Comparison of ENCODE assay signal across 16 cellular contexts in genomic region chr4:55078987-55079386, GRCh38. TPM values are rescaled to one million over a fixed set of nuclear protein-coding genes. Genes with fewer than 3 reads are reported as not detected.
DNase-seq lines count a peak whose midpoint lies in the region; FAIRE-seq lines count a peak whose summit lies in the region.
"Had no signal": no experiment of that assay in that cellular context is flagged by ENCODE, and none has a peak within 500 bp of the region (broad histone marks: within the 10 kb centered on the region; RNA-seq: fewer than 3 reads in every experiment).

No MANE protein-coding gene starts in this region.

- H3K27me3 ChIP-seq in mesendoderm (ENCODE audit: insufficient read depth, low read length, poor library complexity): no peaks in the 10 kb centered on the region
- H3K27me3 ChIP-seq: pancreas, tibial artery had no signal

- H2BK5ac ChIP-seq in mesendoderm (ENCODE audit: low read length): peak overlapping the region; percentile 33

- peak overlapping the region; percentile 82 for H2BK120ac ChIP-seq in mesendoderm (ENCODE audit: low read depth, low read length)

- peak overlapping the region; percentile 59 for H3K56ac ChIP-seq in mesendoderm (ENCODE audit: low read length)

- no peak overlapping the region for H3K4me2 ChIP-seq in mesendoderm (ENCODE audit: low read length)

- no peaks in the 10 kb centered on the region for H3K79me2 ChIP-seq in mesendoderm (ENCODE audit: control insufficient read depth, insufficient read depth, low read length)

- peaks cover 20% of the 10 kb centered on the region for H3K4me1 ChIP-seq in mesendoderm (ENCODE audit: control insufficient read depth, low read depth, low read length)
- H3K4me1 ChIP-seq: pancreas, tibial artery had no signal

- peak overlapping the region; percentile 11 for H4K5ac ChIP-seq in mesendoderm (ENCODE audit: low read length)

- no peak overlapping the region for H3K4me3 ChIP-seq in mesendoderm (ENCODE audit: low read length)
- H3K4me3 ChIP-seq: K562, pancreas, tibial artery had no signal

- H3K18ac ChIP-seq in mesendoderm (ENCODE audit: low read length): peak overlapping the region; percentile 4

- DNase-seq in A172 (ENCODE audit: low spot score) (peak; percentile 48), RCC 7860 (ENCODE audit: low spot score) (peak; percentile 46), fibroblast of gingiva (ENCODE audit: low read depth) (peak; percentile 56), mesendoderm (peak; percentile 42), GM19239 (ENCODE audit: insufficient read length, low spot score) (no peak), SIG-M5 treated with dmso at 0.1 percent for 504 hours (lab: John Stamatoyannopoulos, UW; ENCODE audit: unreplicated experiment) (no peak)
- no peak for DNase-seq in stimulated activated CD4-positive, alpha-beta T cell treated with anti-CD3 and anti-CD28 coated beads, Interleukin-1b, Interleukin-23, amount 100 ng/mL, for 48 hours
- no peak for DNase-seq in NK-92 treated with Interleukin-12 subunit alpha and Interleukin-12 subunit beta, amount 100 ng/mL, for 24 hours (lab: John Stamatoyannopoulos, UW)
- DNase-seq: activated naive CD4-positive, alpha-beta T cell treated with Interleukin-2 at 50 U/mL for 16 hours; immature natural killer cell; RPMI8226 had no signal

- peaks cover 4% of the 10 kb centered on the region for H3K36me3 ChIP-seq in mesendoderm (ENCODE audit: control insufficient read depth, insufficient read depth, low read length)
- H3K36me3 ChIP-seq: pancreas had no signal

- H3K9ac ChIP-seq in mesendoderm (ENCODE audit: low read length): no peak overlapping the region

- no peak overlapping the region for H2AK5ac ChIP-seq in mesendoderm (ENCODE audit: low read length)

- H3K23ac ChIP-seq in mesendoderm (ENCODE audit: low read length): no peak overlapping the region

- H3K79me1 ChIP-seq in mesendoderm (ENCODE audit: low read length): no peaks in the 10 kb centered on the region

- peak overlapping the region; percentile 56 for H3K27ac ChIP-seq in mesendoderm (ENCODE audit: low read depth, low read length)
- H3K27ac ChIP-seq: pancreas, tibial artery had no signal

- no CpG with 5 or more reads among the region's 8 CpGs for WGBS in mesendoderm (ENCODE audit: extremely low coverage, insufficient coverage, low lambda C conversion rate)

- FAIRE-seq in RCC 7860 (lab: Jason Lieb, UNC): peak; percentile 35
- FAIRE-seq in GM19239 (lab: Jason Lieb, UNC): no peak
- FAIRE-seq: A204.1, GM18507, K562, pancreas had no signal

- H3K4ac ChIP-seq in mesendoderm (ENCODE audit: low read depth, low read length): no peak overlapping the region

- no peak overlapping the region for H2BK15ac ChIP-seq in mesendoderm (replicated peaks; ENCODE audit: low read depth)

- no peak overlapping the region for H4K8ac ChIP-seq in mesendoderm (ENCODE audit: low read depth, low read length)

RNA-seq across cellular contexts. Expression of gene KDR, which starts 46.4 kb away (rescaled TPM):
- total RNA-seq in A172 (2014; rRNA removed; shearing (Covaris generic)): 0.05 and 0.22 TPM in 2 replicates
- polyA plus RNA-seq in mesendoderm (2013, experiment 1 of 2): 39.2 TPM
- polyA plus RNA-seq in mesendoderm (2013, experiment 2 of 2): 38.7 TPM
- polyA plus RNA-seq: immature natural killer cell, K562 had no signal

Comparison
In these comparisons a context has a peak if more than half of its experiments do, and no peak if none do; other contexts are left out.
1. DNase-seq: peak in A172 (single experiment), RCC 7860 (single experiment), fibroblast of gingiva (single experiment) and mesendoderm (single experiment); none in GM19239 (single experiment), stimulated activated CD4-positive, alpha-beta T cell treated with anti-CD3 and anti-CD28 coated beads, Interleukin-1b, Interleukin-23, amount 100 ng/mL, for 48 hours (single experiment), SIG-M5 treated with dmso at 0.1 percent for 504 hours (single experiment) and NK-92 treated with Interleukin-12 subunit alpha and Interleukin-12 subunit beta, amount 100 ng/mL, for 24 hours (single experiment).